1 cellular context compared by ENCODE assay signal in the genomic region with DNA sequence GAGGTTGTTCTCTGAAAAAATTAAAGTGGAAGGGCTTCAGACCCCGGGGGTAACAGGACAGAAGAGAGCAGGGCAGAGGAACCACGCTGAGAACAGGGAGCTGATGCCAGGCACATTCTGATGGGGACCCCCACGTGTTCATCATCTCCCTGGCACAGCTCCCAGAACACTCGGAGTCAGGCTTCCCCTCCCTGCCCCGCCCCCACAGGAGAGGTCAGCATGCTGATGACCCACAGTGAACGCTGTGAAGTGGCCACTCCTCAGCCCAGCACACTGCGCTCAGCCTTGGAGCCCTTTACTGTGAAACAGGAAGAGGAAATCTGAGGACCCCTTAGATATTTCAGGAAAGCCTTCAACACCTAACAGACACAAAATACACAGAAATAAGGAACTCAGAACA.
TF ChIP-seq lines count a peak whose summit lies in the region.

No MANE protein-coding gene starts in this region.

TF ChIP-seq in K562, 482 proteins besides CTCF, POLR2A, EP300 and RAD21 (continued from another document):
- TF ChIP-seq, protein P1, sequence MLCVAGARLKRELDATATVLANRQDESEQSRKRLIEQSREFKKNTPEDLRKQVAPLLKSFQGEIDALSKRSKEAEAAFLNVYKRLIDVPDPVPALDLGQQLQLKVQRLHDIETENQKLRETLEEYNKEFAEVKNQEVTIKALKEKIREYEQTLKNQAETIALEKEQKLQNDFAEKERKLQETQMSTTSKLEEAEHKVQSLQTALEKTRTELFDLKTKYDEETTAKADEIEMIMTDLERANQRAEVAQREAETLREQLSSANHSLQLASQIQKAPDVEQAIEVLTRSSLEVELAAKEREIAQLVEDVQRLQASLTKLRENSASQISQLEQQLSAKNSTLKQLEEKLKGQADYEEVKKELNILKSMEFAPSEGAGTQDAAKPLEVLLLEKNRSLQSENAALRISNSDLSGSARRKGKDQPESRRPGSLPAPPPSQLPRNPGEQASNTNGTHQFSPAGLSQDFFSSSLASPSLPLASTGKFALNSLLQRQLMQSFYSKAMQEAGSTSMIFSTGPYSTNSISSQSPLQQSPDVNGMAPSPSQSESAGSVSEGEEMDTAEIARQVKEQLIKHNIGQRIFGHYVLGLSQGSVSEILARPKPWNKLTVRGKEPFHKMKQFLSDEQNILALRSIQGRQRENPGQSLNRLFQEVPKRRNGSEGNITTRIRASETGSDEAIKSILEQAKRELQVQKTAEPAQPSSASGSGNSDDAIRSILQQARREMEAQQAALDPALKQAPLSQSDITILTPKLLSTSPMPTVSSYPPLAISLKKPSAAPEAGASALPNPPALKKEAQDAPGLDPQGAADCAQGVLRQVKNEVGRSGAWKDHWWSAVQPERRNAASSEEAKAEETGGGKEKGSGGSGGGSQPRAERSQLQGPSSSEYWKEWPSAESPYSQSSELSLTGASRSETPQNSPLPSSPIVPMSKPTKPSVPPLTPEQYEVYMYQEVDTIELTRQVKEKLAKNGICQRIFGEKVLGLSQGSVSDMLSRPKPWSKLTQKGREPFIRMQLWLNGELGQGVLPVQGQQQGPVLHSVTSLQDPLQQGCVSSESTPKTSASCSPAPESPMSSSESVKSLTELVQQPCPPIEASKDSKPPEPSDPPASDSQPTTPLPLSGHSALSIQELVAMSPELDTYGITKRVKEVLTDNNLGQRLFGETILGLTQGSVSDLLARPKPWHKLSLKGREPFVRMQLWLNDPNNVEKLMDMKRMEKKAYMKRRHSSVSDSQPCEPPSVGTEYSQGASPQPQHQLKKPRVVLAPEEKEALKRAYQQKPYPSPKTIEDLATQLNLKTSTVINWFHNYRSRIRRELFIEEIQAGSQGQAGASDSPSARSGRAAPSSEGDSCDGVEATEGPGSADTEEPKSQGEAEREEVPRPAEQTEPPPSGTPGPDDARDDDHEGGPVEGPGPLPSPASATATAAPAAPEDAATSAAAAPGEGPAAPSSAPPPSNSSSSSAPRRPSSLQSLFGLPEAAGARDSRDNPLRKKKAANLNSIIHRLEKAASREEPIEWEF (CRISPR knock-in tag; IDR thresholded peaks at IDR 0.05), result no peak
- TF ChIP-seq SRSF3 (IDR thresholded peaks at IDR 0.05; ENCODE audit: insufficient read depth, low read length) (no peak), NFRKB (IDR thresholded peaks at IDR 0.05; ENCODE audit: low read depth) (no peak)
- TF ChIP-seq, protein P2, sequence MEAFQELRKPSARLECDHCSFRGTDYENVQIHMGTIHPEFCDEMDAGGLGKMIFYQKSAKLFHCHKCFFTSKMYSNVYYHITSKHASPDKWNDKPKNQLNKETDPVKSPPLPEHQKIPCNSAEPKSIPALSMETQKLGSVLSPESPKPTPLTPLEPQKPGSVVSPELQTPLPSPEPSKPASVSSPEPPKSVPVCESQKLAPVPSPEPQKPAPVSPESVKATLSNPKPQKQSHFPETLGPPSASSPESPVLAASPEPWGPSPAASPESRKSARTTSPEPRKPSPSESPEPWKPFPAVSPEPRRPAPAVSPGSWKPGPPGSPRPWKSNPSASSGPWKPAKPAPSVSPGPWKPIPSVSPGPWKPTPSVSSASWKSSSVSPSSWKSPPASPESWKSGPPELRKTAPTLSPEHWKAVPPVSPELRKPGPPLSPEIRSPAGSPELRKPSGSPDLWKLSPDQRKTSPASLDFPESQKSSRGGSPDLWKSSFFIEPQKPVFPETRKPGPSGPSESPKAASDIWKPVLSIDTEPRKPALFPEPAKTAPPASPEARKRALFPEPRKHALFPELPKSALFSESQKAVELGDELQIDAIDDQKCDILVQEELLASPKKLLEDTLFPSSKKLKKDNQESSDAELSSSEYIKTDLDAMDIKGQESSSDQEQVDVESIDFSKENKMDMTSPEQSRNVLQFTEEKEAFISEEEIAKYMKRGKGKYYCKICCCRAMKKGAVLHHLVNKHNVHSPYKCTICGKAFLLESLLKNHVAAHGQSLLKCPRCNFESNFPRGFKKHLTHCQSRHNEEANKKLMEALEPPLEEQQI (IDR thresholded peaks at IDR 0.05), result no peak
